In the genomic region with DNA sequence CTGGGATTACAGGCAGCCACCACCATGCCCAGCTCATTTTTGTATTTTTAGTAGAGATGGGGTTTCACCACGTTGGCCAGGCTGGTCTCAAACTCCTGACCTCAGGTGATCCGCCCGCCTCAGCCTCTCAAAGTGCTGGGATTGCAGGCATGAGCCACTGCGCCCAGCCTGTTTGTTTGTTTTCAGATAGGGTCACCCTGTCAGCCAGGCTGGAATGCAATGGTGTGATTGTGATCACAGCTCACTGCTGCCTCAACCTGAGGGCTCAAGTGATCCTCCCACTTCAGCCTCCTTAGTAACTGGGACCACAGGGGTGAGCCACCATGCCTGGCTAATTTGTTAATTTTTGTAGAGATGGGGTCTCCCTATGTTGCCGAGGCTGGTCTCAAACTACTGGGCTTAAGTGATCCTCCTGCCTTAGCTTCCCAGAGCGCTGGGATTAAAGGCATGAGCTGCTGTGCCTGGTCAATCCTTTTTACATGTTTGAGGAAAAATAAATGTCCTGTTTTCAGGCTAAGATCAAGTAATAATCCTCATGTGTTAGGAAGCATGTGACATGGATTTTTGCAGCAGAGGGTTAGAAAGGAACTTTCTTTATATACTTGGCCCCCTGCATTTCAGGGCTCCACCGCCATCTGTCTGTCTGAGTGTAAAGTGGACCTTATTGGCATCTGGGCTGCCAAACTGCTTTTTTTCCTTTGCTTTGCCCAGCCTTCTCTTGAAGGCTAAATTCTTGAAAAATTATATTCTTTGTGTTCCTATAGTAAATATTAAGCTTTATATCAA, we compare ENCODE assay signal across 24 cellular contexts. TPM values are rescaled to one million over a fixed set of nuclear protein-coding genes. Genes with fewer than 3 reads are reported as not detected.
DNase-seq lines count a peak whose midpoint lies in the region; FAIRE-seq and TF ChIP-seq lines count a peak whose summit lies in the region.
"Had no signal": no experiment of that assay in that cellular context is flagged by ENCODE, and none has a peak within 500 bp of the region (broad histone marks: within the 10 kb centered on the region; RNA-seq: fewer than 3 reads in every experiment).

No MANE protein-coding gene starts in this region.

- H3K4me1 ChIP-seq in Caco-2, result peaks cover 34% of the 10 kb centered on the region
- H3K4me1 ChIP-seq in kidney (ENCODE audit: control insufficient read depth in 1 of 2, insufficient read depth in 1 of 2, low read depth in 1 of 2, low read length in 2 of 2), result peaks cover 10 to 11% of the 10 kb centered on the region in 2 donors

- no peaks in the 10 kb centered on the region for H3K27me3 Mint-ChIP-seq in Caco-2 (ENCODE audit: insufficient read depth, unreplicated experiment)
- H3K27me3 Mint-ChIP-seq: activated naive CD8-positive, alpha-beta T cell had no signal

- H3K36me3 ChIP-seq in Caco-2 (ENCODE audit: control insufficient read depth, insufficient read depth, low read length) (no peaks in the 10 kb centered on the region), kidney (ENCODE audit: control insufficient read depth in 1 of 2, insufficient read depth in 2 of 2, low read length in 2 of 2) (no peaks in the 10 kb centered on the region)

- peaks cover 20% of the 10 kb centered on the region for H3K4me1 Mint-ChIP-seq in Caco-2 (ENCODE audit: low read depth, unreplicated experiment)

- CTCF ChIA-PET in Caco-2 (lab: Charles Lee), result interaction anchor here (1.1 to 1.2 kb wide), 2 partner anchors 30 to 89 kb away, joined by 3 to 6 read pairs; partner anchors contain the start of gene TMEM179B

- intact Hi-C loops in Caco-2 (cut with micrococcal nuclease; ENCODE audit: unreplicated experiment) (no loop called here), kidney (cut with DNase I) (no loop called here)

- H3K9ac ChIP-seq in kidney (ENCODE audit: low read length in 2 of 2), result no peak overlapping the region

- FAIRE-seq in kidney (lab: Jason Lieb, UNC), result no peak
- FAIRE-seq: HTR-8/SVneo had no signal

- no peak overlapping the region for H3K4me3 Mint-ChIP-seq in Caco-2 (ENCODE audit: unreplicated experiment)
- H3K4me3 Mint-ChIP-seq: activated naive CD8-positive, alpha-beta T cell had no signal

- H3K9me3 ChIP-seq in Caco-2 (no peaks in the 10 kb centered on the region), kidney (ENCODE audit: control insufficient read depth in 1 of 2, low read length in 2 of 2) (no peaks in the 10 kb centered on the region)

- H3K36me3 Mint-ChIP-seq in Caco-2 (ENCODE audit: insufficient read depth, unreplicated experiment), result peaks cover 86% of the 10 kb centered on the region

- H3K27ac ChIP-seq in VCaP (peak overlapping the region; percentile 92), kidney (ENCODE audit: low read depth in 2 of 2, low read length in 2 of 2) (no peak overlapping the region)
- H3K27ac ChIP-seq: cardiac muscle cell had no signal

- TF ChIP-seq CTCF in Caco-2 (IDR thresholded peaks at IDR 0.05; ENCODE audit: insufficient read depth in 1 of 2, low read depth in 1 of 2, low read length in 1 of 2, severe bottlenecking in 1 of 2, unreplicated experiment in 1 of 2) (peak in 1 of 2 experiments; percentile 9), VCaP (conservative IDR thresholded peaks at IDR 0.05) (0 out of 2 replicates have a peak, but pooled peaks have one; percentile 24), kidney (IDR thresholded peaks at IDR 0.05; ENCODE audit: borderline replicate concordance, extremely low read depth, insufficient read depth) (no peak), GM20000 (IDR thresholded peaks at IDR 0.05; ENCODE audit: extremely low read depth, missing control alignments) (no peak)

- no peaks in the 10 kb centered on the region for H3K9me3 Mint-ChIP-seq in Caco-2 (ENCODE audit: unreplicated experiment)

- peak overlapping the region; percentile 50 for H3K27ac Mint-ChIP-seq in Caco-2 (ENCODE audit: unreplicated experiment)
- H3K27ac Mint-ChIP-seq: activated naive CD8-positive, alpha-beta T cell had no signal

- no TSS peak for BruUV-seq in Caco-2 (replicated peaks; lab: Mats Ljungman, UMichigan)

- no peaks in the 10 kb centered on the region for H3K27me3 ChIP-seq in Caco-2 (replicated peaks; ENCODE audit: control insufficient read depth, insufficient read depth, low read length)
- H3K27me3 ChIP-seq: cardiac muscle cell had no signal

- POLR2A ChIA-PET in Caco-2 (lab: Charles Lee), result interaction anchor here (1.0 to 1.2 kb wide), 2 partner anchors 20 to 34 kb away, joined by 6 to 7 read pairs; no protein-coding TSS in a partner anchor

- DNase-seq in Caco-2 (peak; percentile 65 to 74), kidney (peak; percentile 37), cortex of kidney (lab: John Stamatoyannopoulos, UW) (no peak), GM20000 (ENCODE audit: low spot score) (no peak), NCI-H2227 (lab: John Stamatoyannopoulos, UW; ENCODE audit: unreplicated experiment) (no peak)
- DNase-seq: activated CD4-positive, alpha-beta T cell treated with anti-CD3 and anti-CD28 coated beads, Interleukin-2, amount 50 U/mL, for 1 hour; effector memory CD4-positive, alpha-beta T cell; GDM1; H7; NCI-H187; NCI-H446 treated with DMSO at 0.1 percent for 48 hours; SIG-M5; stimulated activated CD4-positive, alpha-beta T cell treated with anti-CD3 and anti-CD28 coated beads, Interleukin-12 subunit alpha, Interleukin-12 subunit beta, amount 100 ng/mL, for 4 hours; stimulated activated naive CD8-positive, alpha-beta T cell treated with anti-CD3 and anti-CD28 coated beads, Interleukin-15, Interleukin-2, amounts not matched to agents 100 U/mL and 50 U/mL, for 24 hours; T1000 had no signal

- H3K4me3 ChIP-seq in Caco-2 (ENCODE audit: low read depth, low read length) (no peak overlapping the region), kidney (ENCODE audit: low read length in 2 of 2) (no peak overlapping the region)
- H3K4me3 ChIP-seq: cardiac muscle cell had no signal

RNA-seq across cellular contexts. Expression of gene SLC3A2, which starts 4.8 kb away (rescaled TPM):
- 763 and 879 TPM in 2 replicates for total RNA-seq in Caco-2 (2022)
- total RNA-seq in kidney, result 203 TPM
- 299 TPM for polyA plus RNA-seq in kidney (ENCODE audit: insufficient read depth, low read depth, low replicate concordance)

RNA-seq across cellular contexts. Expression of gene WDR74, which starts 36.5 kb away (rescaled TPM):
- total RNA-seq in Caco-2 (2022), result 112 and 115 TPM in 2 replicates
- total RNA-seq in kidney, result 48.9 TPM
- polyA plus RNA-seq in kidney (ENCODE audit: insufficient read depth, low read depth, low replicate concordance), result 38.5 TPM

RNA-seq across cellular contexts. Expression of gene TEX54, which starts 43.2 kb away (rescaled TPM):
- 0.95 TPM in 1 of 2 replicates, not detected in the other for total RNA-seq in Caco-2 (2022)
- total RNA-seq in kidney, result not detected
- polyA plus RNA-seq in kidney (ENCODE audit: insufficient read depth, low read depth, low replicate concordance), result not detected
- total RNA-seq: cardiac muscle cell, H7, liver, MCF 10A, myocyte, urinary bladder had no signal
- polyA plus RNA-seq: urinary bladder had no signal

RNA-seq across cellular contexts. Expression of gene STX5, which starts 44.0 kb away (rescaled TPM):
- total RNA-seq in Caco-2 (2022), result 39.9 and 44.2 TPM in 2 replicates
- 39.6 TPM for total RNA-seq in kidney
- polyA plus RNA-seq in kidney (ENCODE audit: insufficient read depth, low read depth, low replicate concordance), result 44.6 TPM

RNA-seq across cellular contexts. Expression of gene CHRM1, which starts 45.3 kb away (rescaled TPM):
- total RNA-seq in Caco-2 (2022) (not detected in 2 replicates), kidney (0.44 TPM)
- polyA plus RNA-seq in kidney (ENCODE audit: insufficient read depth, low read depth, low replicate concordance), result 0.22 TPM
- total RNA-seq: H7, liver, MCF 10A, myocyte, pulmonary artery endothelial cell had no signal
- polyA plus RNA-seq: liver had no signal

Comparison
In these comparisons a context has a peak if more than half of its experiments do, and no peak if none do; other contexts are left out.
1. DNase-seq: peak in Caco-2 (2 of 2) and kidney (single experiment); none in cortex of kidney (single experiment), GM20000 (single experiment) and NCI-H2227 (single experiment).